Comparison of ENCODE assay signal across 17 cellular contexts in genomic region chr15:27844018-27844666, GRCh38.
DNase-seq lines count a peak whose midpoint lies in the region; ATAC-seq and TF ChIP-seq lines count a peak whose summit lies in the region.
"Had no signal": no experiment of that assay in that cellular context is flagged by ENCODE, and none has a peak within 500 bp of the region (broad histone marks: within the 10 kb centered on the region; RNA-seq: fewer than 3 reads in every experiment).

No MANE protein-coding gene starts in this region.

- CTCF ChIA-PET in activated CD4-positive, alpha-beta T cell treated with anti-CD3 and anti-CD28 coated beads, Interleukin-2, amount 10 ng/mL, durations not matched to agents 7 days and 5 days (lab: Charles Lee): no interaction called here

- H3K9me3 Mint-ChIP-seq in activated CD4-positive, alpha-beta T cell treated with anti-CD3 and anti-CD28 coated beads, Interleukin-2, amount 10 ng/mL, durations not matched to agents 7 days and 5 days: peaks cover 7% of the 10 kb centered on the region
- H3K9me3 Mint-ChIP-seq: neural progenitor cell had no signal

- H3K9me3 ChIP-seq in right atrium auricular region: no peaks in the 10 kb centered on the region
- H3K9me3 ChIP-seq: breast epithelium, testis had no signal

- H3K4me3 ChIP-seq in right atrium auricular region: no peak overlapping the region
- no peak overlapping the region for H3K4me3 ChIP-seq in fibroblast of villous mesenchyme (ENCODE audit: low read depth, low read length)
- H3K4me3 ChIP-seq: breast epithelium, neural progenitor cell, spleen, testis had no signal

- no peaks in the 10 kb centered on the region for H3K36me3 ChIP-seq in right atrium auricular region
- H3K36me3 ChIP-seq: breast epithelium, neural progenitor cell, spleen had no signal

- ATAC-seq in left cardiac atrium (no peak), GM18909 (IDR thresholded peaks at IDR 0.05; ENCODE audit: poor library complexity, unreplicated experiment) (no peak), HG03095 (IDR thresholded peaks at IDR 0.05; ENCODE audit: unreplicated experiment) (no peak)

- no peaks in the 10 kb centered on the region for H3K4me1 Mint-ChIP-seq in activated CD4-positive, alpha-beta T cell treated with anti-CD3 and anti-CD28 coated beads, Interleukin-2, amount 10 ng/mL, durations not matched to agents 7 days and 5 days

- H3K27me3 ChIP-seq in right atrium auricular region: no peaks in the 10 kb centered on the region
- H3K27me3 ChIP-seq: breast epithelium, neural progenitor cell, spleen, testis had no signal

- in situ Hi-C loops in SK-MEL-5 (cut with HindIII; ENCODE audit: low pct_unique_long_range_greater_than_20kb, low sequenced_read_pairs): no loop called here

- H3K4me1 ChIP-seq in right atrium auricular region: no peaks in the 10 kb centered on the region
- H3K4me1 ChIP-seq: breast epithelium, neural progenitor cell, spleen, testis had no signal

- no peaks in the 10 kb centered on the region for H3K36me3 Mint-ChIP-seq in activated CD4-positive, alpha-beta T cell treated with anti-CD3 and anti-CD28 coated beads, Interleukin-2, amount 10 ng/mL, durations not matched to agents 7 days and 5 days (ENCODE audit: low read depth)

- no peak overlapping the region for H3K4me3 Mint-ChIP-seq in activated CD4-positive, alpha-beta T cell treated with anti-CD3 and anti-CD28 coated beads, Interleukin-2, amount 10 ng/mL, durations not matched to agents 7 days and 5 days
- H3K4me3 Mint-ChIP-seq: neural progenitor cell had no signal

- no peak overlapping the region for H3K27ac ChIP-seq in right atrium auricular region
- H3K27ac ChIP-seq: breast epithelium, neural progenitor cell, spleen, testis had no signal

- TF ChIP-seq CTCF in right atrium auricular region (IDR thresholded peaks at IDR 0.05) (no peak), fibroblast of villous mesenchyme (IDR thresholded peaks at IDR 0.05; ENCODE audit: insufficient read depth, low read depth, low read length) (no peak)

- intact Hi-C loops in left cardiac atrium (cut with DNase I): no loop called here

- POLR2A ChIA-PET in activated CD4-positive, alpha-beta T cell treated with anti-CD3 and anti-CD28 coated beads, Interleukin-2, amount 10 ng/mL, durations not matched to agents 7 days and 5 days (lab: Charles Lee): no interaction called here

- H3K27ac Mint-ChIP-seq in activated CD4-positive, alpha-beta T cell treated with anti-CD3 and anti-CD28 coated beads, Interleukin-2, amount 10 ng/mL, durations not matched to agents 7 days and 5 days: no peak overlapping the region
- H3K27ac Mint-ChIP-seq: neural progenitor cell had no signal

- H3K27me3 Mint-ChIP-seq in activated CD4-positive, alpha-beta T cell treated with anti-CD3 and anti-CD28 coated beads, Interleukin-2, amount 10 ng/mL, durations not matched to agents 7 days and 5 days: no peaks in the 10 kb centered on the region

- DNase-seq in right atrium auricular region (ENCODE audit: low spot score) (peak; percentile 44), left cardiac atrium (no peak), SK-MEL-5 (ENCODE audit: low read depth, low spot score) (peak; percentile 59), fibroblast of villous mesenchyme (ENCODE audit: low read depth) (peak; percentile 1), GDM1 (lab: John Stamatoyannopoulos, UW) (no peak)
- no peak for DNase-seq in activated CD4-positive, alpha-beta T cell treated with anti-CD3 and anti-CD28 coated beads, Interleukin-2, amount 10 ng/mL, durations not matched to agents 7 days and 5 days
- DNase-seq: activated CD4-positive, alpha-beta T cell treated with anti-CD3 and anti-CD28 coated beads, Interleukin-2, amount 50 U/mL, for 1 hour; hippocampal formation; MM.1S; NCI-H2171; OCI-M1; spleen; testis had no signal

Comparison
In these comparisons a context has a peak if more than half of its experiments do, and no peak if none do; other contexts are left out.
1. DNase-seq: peak in right atrium auricular region (single experiment), SK-MEL-5 (single experiment) and fibroblast of villous mesenchyme (single experiment); none in left cardiac atrium (single experiment), activated CD4-positive, alpha-beta T cell treated with anti-CD3 and anti-CD28 coated beads, Interleukin-2, amount 10 ng/mL, durations not matched to agents 7 days and 5 days (single experiment) and GDM1 (single experiment).